In genomic region chr17:80260791-80261158, GRCh38 we compare ENCODE assay signal across 8 cellular contexts. TPM values are rescaled to one million over a fixed set of nuclear protein-coding genes. Genes with fewer than 3 reads are reported as not detected.
DNase-seq lines count a peak whose midpoint lies in the region; ATAC-seq and TF ChIP-seq lines count a peak whose summit lies in the region.

RNF213 (plus strand) TSS chr17:80260852; CDS start chr17:80263682, 2,830 bp downstream.

- in situ Hi-C loops in astrocyte of the cerebellum (cut with HindIII; ENCODE audit: low sequenced_read_pairs): no loop called here

- H3K27me3 ChIP-seq in right cardiac atrium (ENCODE audit: control insufficient read depth, insufficient read depth): no peaks in the 10 kb centered on the region

- H3K4me3 ChIP-seq in astrocyte of the cerebellum (ENCODE audit: low read depth, low read length) (peak within 1 kb of the TSS; percentile 85), right cardiac atrium (ENCODE audit: low read length) (peak within 1 kb of the TSS; percentile 97)

- H3K27ac ChIP-seq in right cardiac atrium (ENCODE audit: low read length): peak within 1 kb of the TSS; percentile 96

- TF ChIP-seq CTCF in astrocyte of the cerebellum (IDR thresholded peaks at IDR 0.05; ENCODE audit: low read depth, low read length, missing control alignments): no peak

- DNase-seq in NCI-H1417 (lab: John Stamatoyannopoulos, UW): peak in 2 of 3 experiments; percentile 63 to 75
- DNase-seq in NCI-H1417 treated with DMSO at 0.1 percent for 48 hours (lab: John Stamatoyannopoulos, UW): no peak
- DNase-seq in astrocyte of the cerebellum (ENCODE audit: low read depth): no peak
- peak; percentile 62 to 85 (median 84) for DNase-seq in right cardiac atrium
- DNase-seq in renal cortical epithelial cell (ENCODE audit: low read depth): no peak

- H3K4me1 ChIP-seq in right cardiac atrium (ENCODE audit: control insufficient read depth, insufficient read depth, low read length): peaks cover 4% of the 10 kb centered on the region

- intact Hi-C loops in right cardiac atrium (cut with DNase I): no loop called here

- ATAC-seq in HG03139 (IDR thresholded peaks at IDR 0.05; ENCODE audit: unreplicated experiment): peak; percentile 29
- peak; percentile 51 for ATAC-seq in SK-N-SH treated with all-trans-retinoic acid at 6 μM for 48 hours
- ATAC-seq in right cardiac atrium: peak; percentile 46 to 53
- ATAC-seq in HG03460 (IDR thresholded peaks at IDR 0.05; ENCODE audit: unreplicated experiment): no peak

- no peaks in the 10 kb centered on the region for H3K9me3 ChIP-seq in right cardiac atrium (ENCODE audit: control insufficient read depth, low read length)

- WGBS in right cardiac atrium: under 1% methylated on average over 41 of the region's 54 CpGs

TF ChIP-seq in SK-N-SH treated with all-trans-retinoic acid at 6 μM for 48 hours, 23 proteins besides CTCF, POLR2A, EP300 and RAD21:
- TF ChIP-seq PATZ1 (CRISPR knock-in tag; IDR thresholded peaks at IDR 0.05; ENCODE audit: borderline replicate concordance) (no peak), CREB5 (CRISPR knock-in tag; IDR thresholded peaks at IDR 0.05; ENCODE audit: low read depth) (no peak), ZNF565 (CRISPR knock-in tag; conservative IDR thresholded peaks at IDR 0.05; ENCODE audit: low read depth) (no peak), ZFP3 (CRISPR knock-in tag; IDR thresholded peaks at IDR 0.05) (no peak), ZNF70 (CRISPR knock-in tag; IDR thresholded peaks at IDR 0.05) (no peak), BACH2 (CRISPR knock-in tag; IDR thresholded peaks at IDR 0.05; ENCODE audit: borderline replicate concordance) (no peak), POU6F1 (CRISPR knock-in tag; IDR thresholded peaks at IDR 0.05; ENCODE audit: borderline replicate concordance, low read depth) (no peak), TCF4 (CRISPR knock-in tag; IDR thresholded peaks at IDR 0.05; ENCODE audit: borderline replicate concordance) (no peak)

RNA-seq across cellular contexts. Expression of gene RNF213, which starts in this region (rescaled TPM):
- total RNA-seq in right cardiac atrium: 10 to 100 TPM; 36.3 to 49.7 (median 43.9) TPM
- 28.7 TPM for polyA plus RNA-seq in right cardiac atrium
- total RNA-seq in renal cortical epithelial cell: 182 and 763 TPM in 2 replicates

Comparison
In these comparisons a context has a peak if more than half of its experiments do, and no peak if none do; other contexts are left out.
1. DNase-seq: peak in NCI-H1417 (2 of 3) and right cardiac atrium (3 of 3); none in NCI-H1417 treated with DMSO at 0.1 percent for 48 hours (single experiment), astrocyte of the cerebellum (single experiment) and renal cortical epithelial cell (single experiment).